Comparison of ENCODE assay signal across 1 cellular context in the genomic region with DNA sequence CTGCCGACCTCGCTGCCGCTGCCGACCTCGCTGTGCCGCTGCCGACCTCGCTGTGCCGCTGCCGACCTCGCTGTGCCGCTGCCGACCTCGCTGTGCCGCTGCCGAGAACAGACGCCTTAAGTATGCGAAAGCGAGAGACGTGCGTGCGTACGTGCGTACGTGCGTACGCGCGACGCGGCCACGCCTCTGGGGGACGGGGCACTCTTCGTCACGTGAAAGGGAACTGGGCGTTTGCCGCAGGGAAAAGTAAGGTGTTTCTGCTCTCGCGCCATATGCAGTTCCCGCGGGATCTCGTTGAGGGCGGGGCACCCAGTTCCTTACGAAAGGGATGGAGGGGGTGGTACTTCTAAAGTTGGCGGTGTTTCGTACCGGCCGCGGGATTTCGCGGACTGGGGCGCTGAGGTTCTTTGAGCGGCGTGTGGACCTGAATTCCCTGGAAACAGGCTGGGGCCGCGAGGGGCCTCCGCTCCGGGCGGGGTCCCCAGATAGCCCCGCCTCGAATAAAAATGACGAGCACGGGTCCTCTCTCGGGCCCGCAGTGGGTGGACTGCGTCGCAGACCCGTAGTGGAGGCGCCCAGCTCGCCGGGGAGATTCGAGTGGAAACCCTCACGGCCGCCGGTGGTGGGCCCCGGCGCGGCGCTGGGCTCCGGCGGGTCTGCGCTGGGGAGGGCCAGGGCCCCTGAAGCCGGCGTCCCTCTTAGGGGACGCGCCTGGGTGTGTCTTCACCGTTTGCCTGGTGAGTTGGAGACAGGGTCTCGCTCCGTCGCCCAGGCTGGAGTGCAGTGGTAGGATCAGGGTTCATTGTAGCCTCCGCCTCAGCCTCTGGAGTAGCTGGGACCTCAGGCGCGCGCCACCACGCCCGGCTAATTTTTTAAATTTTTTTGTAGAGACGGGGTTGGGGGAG.
A peak's percentile ranks its signal among the peaks of the same experiment; 100 is the strongest.
TF ChIP-seq lines count a peak whose summit lies in the region.

A gene (minus strand): TSS at position 94 of the 905 bp plus-strand sequence. CDS start 167 bp downstream, outside the sequence.

TF ChIP-seq in HepG2, 621 proteins besides CTCF, POLR2A, EP300 and RAD21 (continued from another document and continues in another):
- TF ChIP-seq, protein P1, sequence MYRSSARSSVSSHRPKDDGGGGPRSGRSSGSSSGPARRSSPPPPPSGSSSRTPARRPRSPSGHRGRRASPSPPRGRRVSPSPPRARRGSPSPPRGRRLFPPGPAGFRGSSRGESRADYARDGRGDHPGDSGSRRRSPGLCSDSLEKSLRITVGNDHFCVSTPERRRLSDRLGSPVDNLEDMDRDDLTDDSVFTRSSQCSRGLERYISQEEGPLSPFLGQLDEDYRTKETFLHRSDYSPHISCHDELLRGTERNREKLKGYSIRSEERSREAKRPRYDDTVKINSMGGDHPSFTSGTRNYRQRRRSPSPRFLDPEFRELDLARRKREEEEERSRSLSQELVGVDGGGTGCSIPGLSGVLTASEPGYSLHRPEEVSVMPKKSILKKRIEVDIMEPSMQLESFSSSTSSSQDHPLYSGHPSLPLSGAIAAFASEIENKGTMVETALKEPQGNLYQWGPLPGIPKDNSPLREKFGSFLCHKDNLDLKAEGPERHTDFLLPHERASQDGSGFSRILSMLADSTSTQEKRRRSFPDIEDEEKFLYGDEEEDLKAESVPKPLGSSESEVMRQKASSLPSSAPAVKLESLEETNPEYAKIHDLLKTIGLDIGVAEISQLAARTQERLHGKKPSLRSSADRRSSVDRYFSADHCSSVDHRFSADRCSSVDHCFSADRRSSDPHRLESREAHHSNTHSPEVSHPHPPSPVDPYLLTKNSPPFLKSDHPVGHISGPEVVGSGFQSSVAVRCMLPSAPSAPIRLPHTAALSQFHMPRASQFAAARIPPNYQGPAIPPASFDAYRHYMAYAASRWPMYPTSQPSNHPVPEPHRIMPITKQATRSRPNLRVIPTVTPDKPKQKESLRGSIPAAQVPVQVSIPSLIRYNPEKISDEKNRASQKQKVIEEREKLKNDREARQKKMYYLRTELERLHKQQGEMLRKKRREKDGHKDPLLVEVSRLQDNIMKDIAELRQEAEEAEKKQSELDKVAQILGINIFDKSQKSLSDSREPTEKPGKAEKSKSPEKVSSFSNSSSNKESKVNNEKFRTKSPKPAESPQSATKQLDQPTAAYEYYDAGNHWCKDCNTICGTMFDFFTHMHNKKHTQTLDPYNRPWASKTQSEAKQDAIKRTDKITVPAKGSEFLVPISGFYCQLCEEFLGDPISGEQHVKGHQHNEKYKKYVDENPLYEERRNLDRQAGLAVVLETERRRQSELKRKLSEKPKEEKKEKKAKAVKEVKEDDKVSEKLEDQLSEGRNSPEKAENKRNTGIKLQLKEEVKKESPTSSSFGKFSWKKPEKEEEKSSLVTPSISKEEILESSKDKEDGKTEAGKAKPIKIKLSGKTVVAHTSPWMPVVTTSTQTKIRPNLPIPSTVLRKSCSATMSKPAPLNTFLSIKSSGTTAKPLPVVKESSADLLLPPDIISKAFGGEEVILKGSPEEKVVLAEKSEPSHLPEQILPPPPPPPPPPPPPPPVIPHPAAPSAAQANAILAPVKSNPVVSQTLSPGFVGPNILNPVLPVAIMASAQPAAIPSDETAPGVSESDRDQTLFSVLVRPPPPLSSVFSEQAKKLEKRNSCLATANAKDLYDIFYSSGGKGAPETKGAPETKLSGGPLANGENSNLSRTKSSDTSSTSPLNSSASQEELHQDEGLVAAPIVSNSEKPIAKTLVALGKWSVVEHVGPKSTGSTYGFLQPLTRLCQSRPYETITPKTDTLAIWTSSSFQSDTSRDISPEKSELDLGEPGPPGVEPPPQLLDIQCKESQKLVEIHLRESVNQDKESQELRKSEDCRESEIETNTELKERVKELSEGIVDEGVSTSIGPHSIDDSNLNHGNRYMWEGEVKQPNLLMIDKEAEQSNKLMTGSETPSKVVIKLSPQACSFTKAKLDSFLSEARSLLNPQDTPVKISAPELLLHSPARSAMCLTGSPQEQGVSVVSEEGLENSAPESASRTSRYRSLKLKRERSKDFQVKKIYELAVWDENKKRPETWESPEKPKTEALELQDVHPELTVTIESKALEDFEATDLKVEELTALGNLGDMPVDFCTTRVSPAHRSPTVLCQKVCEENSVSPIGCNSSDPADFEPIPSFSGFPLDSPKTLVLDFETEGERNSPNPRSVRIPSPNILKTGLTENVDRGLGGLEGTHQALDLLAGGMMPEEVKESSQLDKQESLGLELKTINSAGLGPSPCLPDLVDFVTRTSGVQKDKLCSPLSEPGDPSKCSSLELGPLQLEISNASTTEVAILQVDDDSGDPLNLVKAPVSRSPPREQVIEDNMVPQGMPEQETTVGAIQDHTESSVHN (CRISPR knock-in tag; IDR thresholded peaks at IDR 0.05): no peak; the same call in 1 of the 2 replicates
- TF ChIP-seq HDAC2 (CRISPR knock-in tag; IDR thresholded peaks at IDR 0.05) (peak; percentile 83), HNRNPK (IDR thresholded peaks at IDR 0.05; ENCODE audit: low read depth, low read length, poor library complexity, severe bottlenecking) (no peak), ZNF343 (CRISPR knock-in tag; IDR thresholded peaks at IDR 0.05) (peak; percentile 94), ZNF264 (CRISPR knock-in tag; IDR thresholded peaks at IDR 0.05) (peak; percentile 74), ZNF775 (CRISPR knock-in tag; IDR thresholded peaks at IDR 0.05; ENCODE audit: borderline replicate concordance) (no peak), ZNF331 (CRISPR knock-in tag; IDR thresholded peaks at IDR 0.05) (peak; percentile 66; the same call in 1 of the 2 replicates), ZNF121 (CRISPR knock-in tag; IDR thresholded peaks at IDR 0.05) (peak; percentile 82), ZZZ3 (CRISPR knock-in tag; IDR thresholded peaks at IDR 0.05; ENCODE audit: borderline replicate concordance) (peak; percentile 95), ZBTB3 (CRISPR knock-in tag; IDR thresholded peaks at IDR 0.05; ENCODE audit: borderline replicate concordance, low read depth) (peak; percentile 90; the same call in 1 of the 2 replicates), IKZF4 (CRISPR knock-in tag; IDR thresholded peaks at IDR 0.05; ENCODE audit: borderline replicate concordance, low read depth, not compliant biosample characterization) (peak; percentile 89), ZNF383 (CRISPR knock-in tag; IDR thresholded peaks at IDR 0.05; ENCODE audit: borderline replicate concordance) (0 out of 2 replicates have a peak, but pooled peaks have one; percentile 40), PRMT3 (CRISPR knock-in tag; IDR thresholded peaks at IDR 0.05; ENCODE audit: borderline replicate concordance, low read depth) (peak; percentile 89; the same call in 1 of the 2 replicates), AHR (CRISPR knock-in tag; IDR thresholded peaks at IDR 0.05) (peak; percentile 31; the same call in 1 of the 2 replicates), NCOR1 (IDR thresholded peaks at IDR 0.05; ENCODE audit: borderline replicate concordance, low read length) (peak; percentile 27; the same call in 1 of the 2 replicates), ZNF776 (CRISPR knock-in tag; IDR thresholded peaks at IDR 0.05) (peak; percentile 94), SIX1 (CRISPR knock-in tag; IDR thresholded peaks at IDR 0.05; ENCODE audit: borderline replicate concordance) (no peak; the same call in 1 of the 2 replicates), EHMT2 (IDR thresholded peaks at IDR 0.05; ENCODE audit: borderline replicate concordance, low read depth, low read length) (no peak)
- TF ChIP-seq, protein P2, sequence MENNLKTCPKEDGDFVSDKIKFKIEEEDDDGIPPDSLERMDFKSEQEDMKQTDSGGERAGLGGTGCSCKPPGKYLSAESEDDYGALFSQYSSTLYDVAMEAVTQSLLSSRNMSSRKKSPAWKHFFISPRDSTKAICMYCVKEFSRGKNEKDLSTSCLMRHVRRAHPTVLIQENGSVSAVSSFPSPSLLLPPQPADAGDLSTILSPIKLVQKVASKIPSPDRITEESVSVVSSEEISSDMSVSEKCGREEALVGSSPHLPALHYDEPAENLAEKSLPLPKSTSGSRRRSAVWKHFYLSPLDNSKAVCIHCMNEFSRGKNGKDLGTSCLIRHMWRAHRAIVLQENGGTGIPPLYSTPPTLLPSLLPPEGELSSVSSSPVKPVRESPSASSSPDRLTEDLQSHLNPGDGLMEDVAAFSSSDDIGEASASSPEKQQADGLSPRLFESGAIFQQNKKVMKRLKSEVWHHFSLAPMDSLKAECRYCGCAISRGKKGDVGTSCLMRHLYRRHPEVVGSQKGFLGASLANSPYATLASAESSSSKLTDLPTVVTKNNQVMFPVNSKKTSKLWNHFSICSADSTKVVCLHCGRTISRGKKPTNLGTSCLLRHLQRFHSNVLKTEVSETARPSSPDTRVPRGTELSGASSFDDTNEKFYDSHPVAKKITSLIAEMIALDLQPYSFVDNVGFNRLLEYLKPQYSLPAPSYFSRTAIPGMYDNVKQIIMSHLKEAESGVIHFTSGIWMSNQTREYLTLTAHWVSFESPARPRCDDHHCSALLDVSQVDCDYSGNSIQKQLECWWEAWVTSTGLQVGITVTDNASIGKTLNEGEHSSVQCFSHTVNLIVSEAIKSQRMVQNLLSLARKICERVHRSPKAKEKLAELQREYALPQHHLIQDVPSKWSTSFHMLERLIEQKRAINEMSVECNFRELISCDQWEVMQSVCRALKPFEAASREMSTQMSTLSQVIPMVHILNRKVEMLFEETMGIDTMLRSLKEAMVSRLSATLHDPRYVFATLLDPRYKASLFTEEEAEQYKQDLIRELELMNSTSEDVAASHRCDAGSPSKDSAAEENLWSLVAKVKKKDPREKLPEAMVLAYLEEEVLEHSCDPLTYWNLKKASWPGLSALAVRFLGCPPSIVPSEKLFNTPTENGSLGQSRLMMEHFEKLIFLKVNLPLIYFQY (CRISPR knock-in tag; IDR thresholded peaks at IDR 0.05; ENCODE audit: borderline replicate concordance): peak; percentile 41; the same call in 1 of the 2 replicates
- TF ChIP-seq, protein P3, sequence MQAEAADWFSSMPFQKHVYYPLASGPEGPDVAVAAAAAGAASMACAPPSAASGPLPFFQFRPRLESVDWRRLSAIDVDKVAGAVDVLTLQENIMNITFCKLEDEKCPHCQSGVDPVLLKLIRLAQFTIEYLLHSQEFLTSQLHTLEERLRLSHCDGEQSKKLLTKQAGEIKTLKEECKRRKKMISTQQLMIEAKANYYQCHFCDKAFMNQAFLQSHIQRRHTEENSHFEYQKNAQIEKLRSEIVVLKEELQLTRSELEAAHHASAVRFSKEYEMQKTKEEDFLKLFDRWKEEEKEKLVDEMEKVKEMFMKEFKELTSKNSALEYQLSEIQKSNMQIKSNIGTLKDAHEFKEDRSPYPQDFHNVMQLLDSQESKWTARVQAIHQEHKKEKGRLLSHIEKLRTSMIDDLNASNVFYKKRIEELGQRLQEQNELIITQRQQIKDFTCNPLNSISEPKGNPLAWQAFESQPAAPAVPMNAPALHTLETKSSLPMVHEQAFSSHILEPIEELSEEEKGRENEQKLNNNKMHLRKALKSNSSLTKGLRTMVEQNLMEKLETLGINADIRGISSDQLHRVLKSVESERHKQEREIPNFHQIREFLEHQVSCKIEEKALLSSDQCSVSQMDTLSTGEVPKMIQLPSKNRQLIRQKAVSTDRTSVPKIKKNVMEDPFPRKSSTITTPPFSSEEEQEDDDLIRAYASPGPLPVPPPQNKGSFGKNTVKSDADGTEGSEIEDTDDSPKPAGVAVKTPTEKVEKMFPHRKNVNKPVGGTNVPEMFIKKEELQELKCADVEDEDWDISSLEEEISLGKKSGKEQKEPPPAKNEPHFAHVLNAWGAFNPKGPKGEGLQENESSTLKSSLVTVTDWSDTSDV (CRISPR knock-in tag; IDR thresholded peaks at IDR 0.05): peak; percentile 62; the same call in 1 of the 2 replicates
- TF ChIP-seq, protein P4, sequence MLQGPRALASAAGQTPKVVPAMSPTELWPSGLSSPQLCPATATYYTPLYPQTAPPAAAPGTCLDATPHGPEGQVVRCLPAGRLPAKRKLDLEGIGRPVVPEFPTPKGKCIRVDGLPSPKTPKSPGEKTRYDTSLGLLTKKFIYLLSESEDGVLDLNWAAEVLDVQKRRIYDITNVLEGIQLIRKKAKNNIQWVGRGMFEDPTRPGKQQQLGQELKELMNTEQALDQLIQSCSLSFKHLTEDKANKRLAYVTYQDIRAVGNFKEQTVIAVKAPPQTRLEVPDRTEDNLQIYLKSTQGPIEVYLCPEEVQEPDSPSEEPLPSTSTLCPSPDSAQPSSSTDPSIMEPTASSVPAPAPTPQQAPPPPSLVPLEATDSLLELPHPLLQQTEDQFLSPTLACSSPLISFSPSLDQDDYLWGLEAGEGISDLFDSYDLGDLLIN (CRISPR knock-in tag; IDR thresholded peaks at IDR 0.05; ENCODE audit: borderline replicate concordance): peak; percentile 87; the same call in 1 of the 2 replicates
- TF ChIP-seq, protein P5, sequence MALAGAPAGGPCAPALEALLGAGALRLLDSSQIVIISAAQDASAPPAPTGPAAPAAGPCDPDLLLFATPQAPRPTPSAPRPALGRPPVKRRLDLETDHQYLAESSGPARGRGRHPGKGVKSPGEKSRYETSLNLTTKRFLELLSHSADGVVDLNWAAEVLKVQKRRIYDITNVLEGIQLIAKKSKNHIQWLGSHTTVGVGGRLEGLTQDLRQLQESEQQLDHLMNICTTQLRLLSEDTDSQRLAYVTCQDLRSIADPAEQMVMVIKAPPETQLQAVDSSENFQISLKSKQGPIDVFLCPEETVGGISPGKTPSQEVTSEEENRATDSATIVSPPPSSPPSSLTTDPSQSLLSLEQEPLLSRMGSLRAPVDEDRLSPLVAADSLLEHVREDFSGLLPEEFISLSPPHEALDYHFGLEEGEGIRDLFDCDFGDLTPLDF (CRISPR knock-in tag; IDR thresholded peaks at IDR 0.05): peak; percentile 82
- TF ChIP-seq, protein P6, sequence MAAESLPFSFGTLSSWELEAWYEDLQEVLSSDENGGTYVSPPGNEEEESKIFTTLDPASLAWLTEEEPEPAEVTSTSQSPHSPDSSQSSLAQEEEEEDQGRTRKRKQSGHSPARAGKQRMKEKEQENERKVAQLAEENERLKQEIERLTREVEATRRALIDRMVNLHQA (CRISPR knock-in tag; IDR thresholded peaks at IDR 0.05): no peak
- TF ChIP-seq, protein P7, sequence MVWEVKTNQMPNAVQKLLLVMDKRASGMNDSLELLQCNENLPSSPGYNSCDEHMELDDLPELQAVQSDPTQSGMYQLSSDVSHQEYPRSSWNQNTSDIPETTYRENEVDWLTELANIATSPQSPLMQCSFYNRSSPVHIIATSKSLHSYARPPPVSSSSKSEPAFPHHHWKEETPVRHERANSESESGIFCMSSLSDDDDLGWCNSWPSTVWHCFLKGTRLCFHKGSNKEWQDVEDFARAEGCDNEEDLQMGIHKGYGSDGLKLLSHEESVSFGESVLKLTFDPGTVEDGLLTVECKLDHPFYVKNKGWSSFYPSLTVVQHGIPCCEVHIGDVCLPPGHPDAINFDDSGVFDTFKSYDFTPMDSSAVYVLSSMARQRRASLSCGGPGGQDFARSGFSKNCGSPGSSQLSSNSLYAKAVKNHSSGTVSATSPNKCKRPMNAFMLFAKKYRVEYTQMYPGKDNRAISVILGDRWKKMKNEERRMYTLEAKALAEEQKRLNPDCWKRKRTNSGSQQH (CRISPR knock-in tag; IDR thresholded peaks at IDR 0.05; ENCODE audit: low read depth): 0 out of 2 replicates have a peak, but pooled peaks have one; percentile 36
